ENCODE assay signal across 27 cellular contexts in the genomic region with DNA sequence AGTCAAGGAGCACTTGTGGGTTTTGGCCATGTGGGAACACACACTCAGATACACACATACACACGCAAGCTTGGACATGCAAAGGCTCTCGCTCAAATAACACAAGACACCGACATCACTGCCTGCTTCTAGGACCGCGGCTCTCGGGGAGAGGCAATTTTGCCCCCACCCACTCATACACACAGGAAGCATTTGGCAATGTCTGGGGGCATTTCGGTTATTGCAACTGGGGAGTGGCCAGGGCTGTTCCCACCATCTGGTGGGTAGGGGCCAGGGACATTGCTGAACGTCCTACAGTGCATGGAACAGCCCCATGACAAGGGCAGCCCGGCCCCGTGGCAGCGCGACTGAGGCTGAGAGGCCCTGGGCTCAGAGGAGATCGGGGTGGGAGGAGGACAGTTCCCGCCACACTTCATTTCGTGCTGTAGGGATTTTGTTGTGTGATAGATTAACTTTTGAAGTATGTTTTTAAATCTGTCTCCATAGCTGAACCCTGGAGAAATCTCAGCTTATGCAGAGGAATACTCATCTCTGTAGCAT. TPM values are rescaled to one million over a fixed set of nuclear protein-coding genes. Genes with fewer than 3 reads are reported as not detected.
"Had no signal": no experiment of that assay in that cellular context is flagged by ENCODE, and none has a peak within 500 bp of the region (broad histone marks: within the 10 kb centered on the region; RNA-seq: fewer than 3 reads in every experiment).

No MANE protein-coding gene starts in this region.

- H3K4me3 Mint-ChIP-seq: immature natural killer cell; memory B cell; naive thymus-derived CD8-positive, alpha-beta T cell; nephron; neural crest cell; stimulated activated naive B cell treated with anti-CD40 and anti-IgM and Interleukin-4, amounts not matched to agents 10 μg/mL and 1 μg/mL and 100 μg/mL, for 72 hours had no signal

- H3K27me3 ChIP-seq: right atrium auricular region, right lobe of liver, testis, thyroid gland had no signal

- ATAC-seq: naive thymus-derived CD8-positive, alpha-beta T cell; right lobe of liver; stimulated activated naive B cell treated with anti-CD40 and anti-IgM and Interleukin-4, amounts not matched to agents 10 μg/mL and 1 μg/mL and 100 μg/mL, for 72 hours; stimulated activated naive CD8-positive, alpha-beta T cell treated with anti-CD3 and anti-CD28 coated beads, Interleukin-15, Interleukin-2, amounts not matched to agents 100 U/mL and 50 U/mL, for 24 hours; upper lobe of right lung had no signal

- H3K9ac ChIP-seq: parathyroid adenoma had no signal

- H3K27ac Mint-ChIP-seq: immature natural killer cell; memory B cell; naive thymus-derived CD8-positive, alpha-beta T cell; nephron; progenitor cell of endocrine pancreas; stimulated activated naive B cell treated with anti-CD40 and anti-IgM and Interleukin-4, amounts not matched to agents 10 μg/mL and 1 μg/mL and 100 μg/mL, for 72 hours had no signal

- H3K9me3 Mint-ChIP-seq: immature natural killer cell, neural crest cell had no signal

- H3K27ac ChIP-seq: left ventricle myocardium inferior, neutrophil, parathyroid adenoma, right atrium auricular region, right lobe of liver, stomach, testis, thyroid gland, upper lobe of right lung had no signal

- H3K4me1 Mint-ChIP-seq: immature natural killer cell; memory B cell; nephron; stimulated activated naive B cell treated with anti-CD40 and anti-IgM and Interleukin-4, amounts not matched to agents 10 μg/mL and 1 μg/mL and 100 μg/mL, for 72 hours had no signal

- H3K36me3 Mint-ChIP-seq: immature natural killer cell; memory B cell; naive thymus-derived CD8-positive, alpha-beta T cell; stimulated activated naive B cell treated with anti-CD40 and anti-IgM and Interleukin-4, amounts not matched to agents 10 μg/mL and 1 μg/mL and 100 μg/mL, for 72 hours had no signal

- H3K4me1 ChIP-seq: left ventricle myocardium inferior, parathyroid adenoma, right atrium auricular region, right lobe of liver, stomach, testis, thyroid gland, upper lobe of right lung had no signal

- H3K4me3 ChIP-seq: left ventricle myocardium inferior, lung, right atrium auricular region, right lobe of liver, smooth muscle cell, stomach, testis, thyroid gland, upper lobe of right lung had no signal

- H3K36me3 ChIP-seq: left ventricle myocardium inferior, neutrophil, right atrium auricular region, right lobe of liver, stomach, thyroid gland, upper lobe of right lung had no signal

- H3K4me2 ChIP-seq: smooth muscle cell had no signal

- DNase-seq: hypothalamus; immature natural killer cell; left ventricle myocardium inferior; occipital lobe; right lobe of liver; stimulated activated CD4-positive, alpha-beta T cell treated with anti-CD3 and anti-CD28 coated beads, Interleukin-1b, Interleukin-23, amount 100 ng/mL, for 48 hours; stimulated activated CD4-positive, alpha-beta T cell treated with anti-CD3 and anti-CD28 coated beads, Interleukin-2, amount 100 ng/mL, for 48 hours; stimulated activated CD4-positive, alpha-beta T cell treated with anti-CD3 and anti-CD28 coated beads, Interleukin-4, amount 100 ng/mL, for 4 hours; stimulated activated CD8-positive, alpha-beta memory T cell treated with anti-CD3 and anti-CD28 coated beads, Interleukin-4, amount 100 ng/mL, for 48 hours; stimulated activated naive B cell treated with anti-CD40 and anti-IgM and Interleukin-4, amounts not matched to agents 10 μg/mL and 1 μg/mL and 100 μg/mL, for 72 hours; stimulated activated naive CD8-positive, alpha-beta T cell treated with anti-CD3 and anti-CD28 coated beads, Interleukin-15, Interleukin-2, amounts not matched to agents 100 U/mL and 50 U/mL, for 24 hours; stomach; testis; thyroid gland; trophoblast cell; upper lobe of right lung had no signal

- H3K27me3 Mint-ChIP-seq: memory B cell had no signal

RNA-seq across cellular contexts. Expression of gene RIMBP2, which starts 35.6 kb away (rescaled TPM):
- total RNA-seq: left ventricle myocardium inferior; naive thymus-derived CD8-positive, alpha-beta T cell; pulmonary artery endothelial cell had no signal
- polyA plus RNA-seq: immature natural killer cell; naive thymus-derived CD8-positive, alpha-beta T cell; smooth muscle cell had no signal
